In the genomic region with DNA sequence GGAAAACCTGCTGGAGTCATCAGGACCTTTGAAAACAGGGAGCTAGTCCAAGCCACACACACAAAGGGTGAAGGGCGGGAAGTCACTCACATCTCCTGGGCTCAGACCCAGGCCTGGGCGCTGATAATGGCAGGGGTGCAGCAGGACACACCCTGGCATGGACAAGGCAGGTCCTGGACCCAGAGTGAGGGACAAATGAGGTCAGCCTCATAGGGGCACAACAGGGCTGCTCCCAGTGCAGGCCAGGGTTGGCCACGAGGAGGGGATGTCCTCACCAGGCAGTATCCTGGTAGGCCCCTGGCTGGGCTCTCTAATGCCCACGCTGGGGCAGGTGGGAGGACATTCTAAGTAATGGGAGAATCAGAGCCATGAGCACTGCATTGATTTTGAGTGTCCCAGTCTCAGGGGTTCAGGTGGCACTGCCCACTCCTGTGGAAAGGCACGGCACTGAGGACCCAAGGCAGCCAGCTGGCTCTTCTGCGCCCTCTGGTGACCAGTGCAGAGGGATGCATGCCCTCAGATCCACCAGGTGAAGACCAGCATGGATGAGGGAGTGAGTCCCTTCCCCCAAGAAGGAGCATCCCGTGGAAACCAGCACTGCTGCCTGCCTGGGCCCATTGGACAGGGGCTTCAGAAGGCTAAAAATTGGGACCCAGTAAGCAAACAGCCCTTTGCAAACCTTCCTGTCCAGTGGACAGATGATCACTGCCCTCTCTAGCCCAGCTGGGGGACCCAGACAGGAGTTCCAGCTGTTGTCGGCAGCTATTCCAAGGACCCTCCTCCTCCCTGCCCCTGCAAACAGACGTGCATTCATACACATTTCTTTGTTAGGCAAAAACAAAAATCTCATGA, we compare ENCODE assay signal across 8 cellular contexts. TPM values are rescaled to one million over a fixed set of nuclear protein-coding genes. Genes with fewer than 3 reads are reported as not detected.
A peak's percentile ranks its signal among the peaks of the same experiment; 100 is the strongest.
DNase-seq lines count a peak whose midpoint lies in the region; ATAC-seq and TF ChIP-seq lines count a peak whose summit lies in the region.

No MANE protein-coding gene starts in this region.

- CTCF ChIA-PET in SK-N-SH (lab: Yijun Ruan, JAX) = interaction anchor here (0.5 to 6.7 kb wide), 41 partner anchors 9 to 195 kb away, joined by 3 to 72 read pairs (median 6); a partner anchor contains a TSS

- H3K9me3 ChIP-seq in SK-N-SH = no peaks in the 10 kb centered on the region
- no peaks in the 10 kb centered on the region for H3K9me3 ChIP-seq in psoas muscle

- no peaks in the 10 kb centered on the region for H3K79me2 ChIP-seq in SK-N-SH (ENCODE audit: insufficient read depth)

- no peak for TF ChIP-seq EP300 in SK-N-SH (IDR thresholded peaks at IDR 0.05; ENCODE audit: borderline replicate concordance in 1 of 2, low read depth in 1 of 2, low read length in 1 of 2)

- H3K9me2 ChIP-seq in SK-N-SH = no peaks in the 10 kb centered on the region

- H3K4me3 ChIP-seq in SK-N-SH (ENCODE audit: low read depth in 2 of 2, low read length in 1 of 2) (no peak overlapping the region; a peak in 1 of 4 replicates), psoas muscle (no peak overlapping the region)

- TF ChIP-seq CTCF in SK-N-SH (IDR thresholded peaks at IDR 0.05) = peak; percentile 92
- peak; percentile 94 for TF ChIP-seq CTCF in psoas muscle (IDR thresholded peaks at IDR 0.05)

- H3K4me1 Mint-ChIP-seq in activated naive CD8-positive, alpha-beta T cell treated with anti-CD3 and anti-CD28 coated beads for 36 hours = peaks cover 37% of the 10 kb centered on the region

- DNase-seq in ELR (ENCODE audit: low read depth) (peak; percentile 62), SK-N-SH (peak; percentile 84), cardiac septum (ENCODE audit: low spot score) (peak; percentile 90), psoas muscle (peak; percentile 65 to 83)
- peak; percentile 71 for DNase-seq in activated naive CD8-positive, alpha-beta T cell treated with anti-CD3 and anti-CD28 coated beads for 36 hours

- H3F3A ChIP-seq in SK-N-SH (replicated peaks; ENCODE audit: insufficient read depth) = no peaks in the 10 kb centered on the region

- no peak overlapping the region; a peak in 1 of 4 replicates for H3K27ac ChIP-seq in SK-N-SH (ENCODE audit: low read depth in 2 of 2, low read length in 1 of 2)
- H3K27ac ChIP-seq in psoas muscle = peak overlapping the region; percentile 5

- peaks cover 5 to 34% of the 10 kb centered on the region in 2 experiments for H3K36me3 ChIP-seq in SK-N-SH (replicated peaks in 1 of 2; ENCODE audit: control insufficient read depth in 1 of 2, insufficient read depth in 2 of 2, low read length in 1 of 2)
- H3K36me3 ChIP-seq in psoas muscle (ENCODE audit: insufficient read depth in 1 of 2, low read depth in 1 of 2) = peaks cover 0 to 31% of the 10 kb centered on the region in 2 donors

- H3K27ac Mint-ChIP-seq in activated naive CD8-positive, alpha-beta T cell treated with anti-CD3 and anti-CD28 coated beads for 36 hours = no peak overlapping the region

- 59% methylated on average over 7 of the region's 9 CpGs for WGBS in SK-N-SH (ENCODE audit: low lambda C conversion rate)
- WGBS in psoas muscle, 3 donors = 27 to 35% (median 29%) methylated on average over 9 of the region's 9 CpGs

- POLR2A ChIA-PET in SK-N-SH (lab: Yijun Ruan, JAX) = interaction anchor here (0.6 to 1.2 kb wide), 3 partner anchors 24 to 178 kb away, joined by 3 read pairs; no protein-coding TSS in a partner anchor

- H3K9me3 Mint-ChIP-seq in activated naive CD8-positive, alpha-beta T cell treated with anti-CD3 and anti-CD28 coated beads for 36 hours = no peaks in the 10 kb centered on the region

- H3K4me2 ChIP-seq in SK-N-SH = no peak overlapping the region

- peaks cover 0 to 47% of the 10 kb centered on the region in 2 experiments; a peak in 1 of 4 replicates for H3K4me1 ChIP-seq in SK-N-SH (ENCODE audit: control insufficient read depth in 1 of 2, insufficient read depth in 2 of 2, low read depth in 1 of 2, low read length in 1 of 2)
- H3K4me1 ChIP-seq in psoas muscle = peaks cover 4% of the 10 kb centered on the region

- H3K36me3 Mint-ChIP-seq in activated naive CD8-positive, alpha-beta T cell treated with anti-CD3 and anti-CD28 coated beads for 36 hours = no peaks in the 10 kb centered on the region

- no peaks in the 10 kb centered on the region for H3K27me3 ChIP-seq in SK-N-SH (ENCODE audit: insufficient read depth)
- no peaks in the 10 kb centered on the region for H3K27me3 ChIP-seq in psoas muscle (ENCODE audit: insufficient read depth in 3 of 3, low read length in 2 of 3)

- no peak overlapping the region for H3K4me3 Mint-ChIP-seq in activated naive CD8-positive, alpha-beta T cell treated with anti-CD3 and anti-CD28 coated beads for 36 hours

- H4K20me1 ChIP-seq in SK-N-SH (ENCODE audit: insufficient read depth) = no peaks in the 10 kb centered on the region

- no peak overlapping the region for H2AFZ ChIP-seq in SK-N-SH (ENCODE audit: low read depth)

- H3K9ac ChIP-seq in SK-N-SH = no peak overlapping the region

- ATAC-seq in HG03439 (IDR thresholded peaks at IDR 0.05; ENCODE audit: unreplicated experiment) (peak; percentile 49), psoas muscle (peak; percentile 92 to 97 (median 93)), HG03196 (IDR thresholded peaks at IDR 0.05; ENCODE audit: unreplicated experiment) (no peak), HG02970 (IDR thresholded peaks at IDR 0.05; ENCODE audit: low FRiP score, unreplicated experiment) (no peak)

- peak; percentile 95 for TF ChIP-seq RAD21 in SK-N-SH (IDR thresholded peaks at IDR 0.05; ENCODE audit: low read length)

- H3K27me3 Mint-ChIP-seq in activated naive CD8-positive, alpha-beta T cell treated with anti-CD3 and anti-CD28 coated beads for 36 hours = no peaks in the 10 kb centered on the region

- intact Hi-C loops in cardiac septum (cut with DNase I) (loop anchor here (1.0 to 2.0 kb wide), 2 partner anchors 47 to 179 kb away; a partner anchor contains a TSS), psoas muscle (cut with DNase I) (loop anchor here (1.0 to 5.0 kb wide), 3 partner anchors 48 to 183 kb away; a partner anchor contains a TSS)

TF ChIP-seq in SK-N-SH, 30 proteins besides CTCF, POLR2A, EP300 and RAD21:
- peak; percentile 97 for TF ChIP-seq SMC3 (IDR thresholded peaks at IDR 0.05; ENCODE audit: low read depth, low read length)
- TF ChIP-seq, protein P1, sequence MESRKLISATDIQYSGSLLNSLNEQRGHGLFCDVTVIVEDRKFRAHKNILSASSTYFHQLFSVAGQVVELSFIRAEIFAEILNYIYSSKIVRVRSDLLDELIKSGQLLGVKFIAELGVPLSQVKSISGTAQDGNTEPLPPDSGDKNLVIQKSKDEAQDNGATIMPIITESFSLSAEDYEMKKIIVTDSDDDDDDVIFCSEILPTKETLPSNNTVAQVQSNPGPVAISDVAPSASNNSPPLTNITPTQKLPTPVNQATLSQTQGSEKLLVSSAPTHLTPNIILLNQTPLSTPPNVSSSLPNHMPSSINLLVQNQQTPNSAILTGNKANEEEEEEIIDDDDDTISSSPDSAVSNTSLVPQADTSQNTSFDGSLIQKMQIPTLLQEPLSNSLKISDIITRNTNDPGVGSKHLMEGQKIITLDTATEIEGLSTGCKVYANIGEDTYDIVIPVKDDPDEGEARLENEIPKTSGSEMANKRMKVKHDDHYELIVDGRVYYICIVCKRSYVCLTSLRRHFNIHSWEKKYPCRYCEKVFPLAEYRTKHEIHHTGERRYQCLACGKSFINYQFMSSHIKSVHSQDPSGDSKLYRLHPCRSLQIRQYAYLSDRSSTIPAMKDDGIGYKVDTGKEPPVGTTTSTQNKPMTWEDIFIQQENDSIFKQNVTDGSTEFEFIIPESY (IDR thresholded peaks at IDR 0.05; ENCODE audit: borderline replicate concordance, low read depth) = no peak

RNA-seq across cellular contexts. Expression of a gene that starts 23.3 kb away (rescaled TPM):
- polyA plus RNA-seq in SK-N-SH (2012; rRNA removed) = 15.9 and 20.4 TPM in 2 replicates
- 5.3 and 8.6 TPM in 2 replicates for polyA plus RNA-seq in SK-N-SH (2012; cell fraction: cytosol; rRNA removed)
- polyA plus RNA-seq in SK-N-SH (2012; cell fraction: nucleus; rRNA removed) = 92.2 and 140 TPM in 2 replicates
- 100 to 1,000 TPM; 123 to 131 TPM for total RNA-seq in activated naive CD8-positive, alpha-beta T cell treated with anti-CD3 and anti-CD28 coated beads for 36 hours
- total RNA-seq in cardiac septum = 17.1 TPM
- total RNA-seq in psoas muscle = 10 to 100 TPM; 16.1 to 43.0 (median 31.1) TPM
- 10 to 100 TPM in 2 of 3 donors, 1 to 10 TPM in 1; 6.2 to 19.2 (median 17.7) TPM for polyA plus RNA-seq in psoas muscle

Comparison
In these comparisons a context has a peak if more than half of its experiments do, and no peak if none do; other contexts are left out.
1. ATAC-seq: peak in HG03439 (single experiment) and psoas muscle (4 of 4); none in HG03196 (single experiment) and HG02970 (single experiment).
2. Peak in every context shown above with its lines, with median percentiles within 50 percentile points of each other: DNase-seq.